1 cellular context compared by ENCODE assay signal in the genomic region with DNA sequence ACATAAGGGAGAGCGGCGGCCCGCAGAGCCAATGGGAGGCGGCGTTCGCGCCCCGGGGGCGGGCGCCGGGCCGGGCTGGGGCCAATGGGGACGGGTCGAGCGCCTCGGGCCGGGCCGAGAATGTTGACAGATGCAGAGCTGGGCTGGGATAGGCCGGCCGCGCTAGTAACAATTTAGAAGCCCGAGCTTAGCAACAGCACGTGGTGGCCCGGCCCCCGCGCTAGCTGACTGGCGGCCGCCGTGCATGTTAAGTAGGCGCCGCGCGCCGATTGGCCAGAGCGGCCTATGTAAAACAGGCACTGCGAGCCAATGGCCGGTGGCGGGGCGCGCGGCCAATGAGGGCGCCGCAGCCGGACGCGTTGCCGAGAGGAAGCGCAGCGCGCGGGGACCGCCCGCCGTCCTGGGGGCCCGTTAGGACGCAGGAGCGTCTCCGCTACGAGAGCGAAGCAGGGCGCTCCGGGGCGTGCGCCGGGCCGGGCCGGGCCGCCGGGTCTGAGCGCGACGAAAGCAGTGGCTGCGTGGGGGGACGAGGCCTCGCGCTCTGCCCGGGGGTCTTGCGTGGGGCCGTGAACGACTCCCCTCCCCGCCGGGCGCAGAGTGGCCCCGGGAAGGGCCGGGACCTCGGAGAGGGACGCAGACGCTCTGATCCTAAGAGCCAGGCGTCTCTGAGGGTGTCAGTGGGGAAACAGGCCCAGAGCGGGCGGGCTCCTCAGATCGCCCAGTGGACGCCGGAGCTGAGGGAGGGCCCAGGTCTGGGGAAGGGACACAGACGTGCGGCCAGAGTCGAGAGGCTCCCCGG.
TF ChIP-seq lines count a peak whose summit lies in the region.

No MANE protein-coding gene starts in this region.

TF ChIP-seq in HepG2, 621 proteins besides CTCF, POLR2A, EP300 and RAD21 (continued from another document and continues in another):
- TF ChIP-seq, protein P1, sequence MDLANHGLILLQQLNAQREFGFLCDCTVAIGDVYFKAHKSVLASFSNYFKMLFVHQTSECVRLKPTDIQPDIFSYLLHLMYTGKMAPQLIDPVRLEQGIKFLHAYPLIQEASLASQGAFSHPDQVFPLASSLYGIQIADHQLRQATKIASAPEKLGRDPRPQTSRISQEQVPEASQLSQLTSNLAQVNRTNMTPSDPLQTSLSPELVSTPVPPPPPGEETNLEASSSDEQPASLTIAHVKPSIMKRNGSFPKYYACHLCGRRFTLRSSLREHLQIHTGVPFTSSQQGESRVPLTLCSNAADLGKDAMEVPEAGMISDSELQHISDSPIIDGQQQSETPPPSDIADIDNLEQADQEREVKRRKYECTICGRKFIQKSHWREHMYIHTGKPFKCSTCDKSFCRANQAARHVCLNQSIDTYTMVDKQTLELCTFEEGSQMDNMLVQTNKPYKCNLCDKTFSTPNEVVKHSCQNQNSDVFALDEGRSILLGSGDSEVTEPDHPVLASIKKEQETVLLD (CRISPR knock-in tag; IDR thresholded peaks at IDR 0.05; ENCODE audit: low read depth): no peak
- TF ChIP-seq FOXA3 (CRISPR knock-in tag; IDR thresholded peaks at IDR 0.05): peak; percentile 21; the same call in 1 of the 2 replicates
- peak; percentile 73 for TF ChIP-seq ZNF547 (CRISPR knock-in tag; IDR thresholded peaks at IDR 0.05)
- TF ChIP-seq ZBTB8A (CRISPR knock-in tag; IDR thresholded peaks at IDR 0.05; ENCODE audit: borderline replicate concordance, low read depth): peak; percentile 75; the same call in 1 of the 2 replicates
- TF ChIP-seq, protein P2, sequence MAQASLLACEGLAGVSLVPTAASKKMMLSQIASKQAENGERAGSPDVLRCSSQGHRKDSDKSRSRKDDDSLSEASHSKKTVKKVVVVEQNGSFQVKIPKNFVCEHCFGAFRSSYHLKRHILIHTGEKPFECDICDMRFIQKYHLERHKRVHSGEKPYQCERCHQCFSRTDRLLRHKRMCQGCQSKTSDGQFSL (CRISPR knock-in tag; IDR thresholded peaks at IDR 0.05): 0 out of 2 replicates have a peak, but pooled peaks have one; percentile 27
- TF ChIP-seq CENPT (CRISPR knock-in tag; IDR thresholded peaks at IDR 0.05; ENCODE audit: low read depth): 0 out of 2 replicates have a peak, but pooled peaks have one; percentile 56
- 0 out of 2 replicates have a peak, but pooled peaks have one; percentile 4 for TF ChIP-seq ZNF790 (CRISPR knock-in tag; IDR thresholded peaks at IDR 0.05; ENCODE audit: borderline replicate concordance)
- peak; percentile 71; the same call in 1 of the 2 replicates for TF ChIP-seq TARDBP (CRISPR knock-in tag; IDR thresholded peaks at IDR 0.05)
- TF ChIP-seq NR2C2 (CRISPR knock-in tag; IDR thresholded peaks at IDR 0.05; ENCODE audit: borderline replicate concordance): peak; percentile 62; the same call in 1 of the 2 replicates
- no peak for TF ChIP-seq ZFP36L2 (CRISPR knock-in tag; IDR thresholded peaks at IDR 0.05)
- TF ChIP-seq, protein P3, sequence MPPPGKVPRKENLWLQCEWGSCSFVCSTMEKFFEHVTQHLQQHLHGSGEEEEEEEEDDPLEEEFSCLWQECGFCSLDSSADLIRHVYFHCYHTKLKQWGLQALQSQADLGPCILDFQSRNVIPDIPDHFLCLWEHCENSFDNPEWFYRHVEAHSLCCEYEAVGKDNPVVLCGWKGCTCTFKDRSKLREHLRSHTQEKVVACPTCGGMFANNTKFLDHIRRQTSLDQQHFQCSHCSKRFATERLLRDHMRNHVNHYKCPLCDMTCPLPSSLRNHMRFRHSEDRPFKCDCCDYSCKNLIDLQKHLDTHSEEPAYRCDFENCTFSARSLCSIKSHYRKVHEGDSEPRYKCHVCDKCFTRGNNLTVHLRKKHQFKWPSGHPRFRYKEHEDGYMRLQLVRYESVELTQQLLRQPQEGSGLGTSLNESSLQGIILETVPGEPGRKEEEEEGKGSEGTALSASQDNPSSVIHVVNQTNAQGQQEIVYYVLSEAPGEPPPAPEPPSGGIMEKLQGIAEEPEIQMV (CRISPR knock-in tag; IDR thresholded peaks at IDR 0.05; ENCODE audit: low read depth): no peak
- peak; percentile 90 for TF ChIP-seq REPIN1 (CRISPR knock-in tag; IDR thresholded peaks at IDR 0.05; ENCODE audit: borderline replicate concordance, low read depth)
- TF ChIP-seq, protein P4, sequence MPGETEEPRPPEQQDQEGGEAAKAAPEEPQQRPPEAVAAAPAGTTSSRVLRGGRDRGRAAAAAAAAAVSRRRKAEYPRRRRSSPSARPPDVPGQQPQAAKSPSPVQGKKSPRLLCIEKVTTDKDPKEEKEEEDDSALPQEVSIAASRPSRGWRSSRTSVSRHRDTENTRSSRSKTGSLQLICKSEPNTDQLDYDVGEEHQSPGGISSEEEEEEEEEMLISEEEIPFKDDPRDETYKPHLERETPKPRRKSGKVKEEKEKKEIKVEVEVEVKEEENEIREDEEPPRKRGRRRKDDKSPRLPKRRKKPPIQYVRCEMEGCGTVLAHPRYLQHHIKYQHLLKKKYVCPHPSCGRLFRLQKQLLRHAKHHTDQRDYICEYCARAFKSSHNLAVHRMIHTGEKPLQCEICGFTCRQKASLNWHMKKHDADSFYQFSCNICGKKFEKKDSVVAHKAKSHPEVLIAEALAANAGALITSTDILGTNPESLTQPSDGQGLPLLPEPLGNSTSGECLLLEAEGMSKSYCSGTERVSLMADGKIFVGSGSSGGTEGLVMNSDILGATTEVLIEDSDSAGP (CRISPR knock-in tag; IDR thresholded peaks at IDR 0.05; ENCODE audit: borderline replicate concordance): peak; percentile 75; the same call in 1 of the 2 replicates
- TF ChIP-seq, protein P5, sequence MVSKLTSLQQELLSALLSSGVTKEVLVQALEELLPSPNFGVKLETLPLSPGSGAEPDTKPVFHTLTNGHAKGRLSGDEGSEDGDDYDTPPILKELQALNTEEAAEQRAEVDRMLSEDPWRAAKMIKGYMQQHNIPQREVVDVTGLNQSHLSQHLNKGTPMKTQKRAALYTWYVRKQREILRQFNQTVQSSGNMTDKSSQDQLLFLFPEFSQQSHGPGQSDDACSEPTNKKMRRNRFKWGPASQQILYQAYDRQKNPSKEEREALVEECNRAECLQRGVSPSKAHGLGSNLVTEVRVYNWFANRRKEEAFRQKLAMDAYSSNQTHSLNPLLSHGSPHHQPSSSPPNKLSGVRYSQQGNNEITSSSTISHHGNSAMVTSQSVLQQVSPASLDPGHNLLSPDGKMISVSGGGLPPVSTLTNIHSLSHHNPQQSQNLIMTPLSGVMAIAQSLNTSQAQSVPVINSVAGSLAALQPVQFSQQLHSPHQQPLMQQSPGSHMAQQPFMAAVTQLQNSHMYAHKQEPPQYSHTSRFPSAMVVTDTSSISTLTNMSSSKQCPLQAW (CRISPR knock-in tag; IDR thresholded peaks at IDR 0.05): peak; percentile 39; the same call in 1 of the 2 replicates
- peak; percentile 96 for TF ChIP-seq SP2 (CRISPR knock-in tag; IDR thresholded peaks at IDR 0.05)
- TF ChIP-seq, protein P6, sequence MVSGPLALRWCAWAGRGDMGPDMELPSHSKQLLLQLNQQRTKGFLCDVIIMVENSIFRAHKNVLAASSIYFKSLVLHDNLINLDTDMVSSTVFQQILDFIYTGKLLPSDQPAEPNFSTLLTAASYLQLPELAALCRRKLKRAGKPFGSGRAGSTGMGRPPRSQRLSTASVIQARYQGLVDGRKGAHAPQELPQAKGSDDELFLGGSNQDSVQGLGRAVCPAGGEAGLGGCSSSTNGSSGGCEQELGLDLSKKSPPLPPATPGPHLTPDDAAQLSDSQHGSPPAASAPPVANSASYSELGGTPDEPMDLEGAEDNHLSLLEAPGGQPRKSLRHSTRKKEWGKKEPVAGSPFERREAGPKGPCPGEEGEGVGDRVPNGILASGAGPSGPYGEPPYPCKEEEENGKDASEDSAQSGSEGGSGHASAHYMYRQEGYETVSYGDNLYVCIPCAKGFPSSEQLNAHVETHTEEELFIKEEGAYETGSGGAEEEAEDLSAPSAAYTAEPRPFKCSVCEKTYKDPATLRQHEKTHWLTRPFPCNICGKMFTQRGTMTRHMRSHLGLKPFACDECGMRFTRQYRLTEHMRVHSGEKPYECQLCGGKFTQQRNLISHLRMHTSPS (CRISPR knock-in tag; IDR thresholded peaks at IDR 0.05; ENCODE audit: low read depth): no peak; the same call in 1 of the 2 replicates
- peak; percentile 32; the same call in 1 of the 2 replicates for TF ChIP-seq ZNF232 (CRISPR knock-in tag; IDR thresholded peaks at IDR 0.05; ENCODE audit: borderline replicate concordance)
- peak; percentile 74 for TF ChIP-seq HDAC1 (CRISPR knock-in tag; IDR thresholded peaks at IDR 0.05)
- TF ChIP-seq ZNF251 (CRISPR knock-in tag; IDR thresholded peaks at IDR 0.05): no peak
- TF ChIP-seq, protein P7, sequence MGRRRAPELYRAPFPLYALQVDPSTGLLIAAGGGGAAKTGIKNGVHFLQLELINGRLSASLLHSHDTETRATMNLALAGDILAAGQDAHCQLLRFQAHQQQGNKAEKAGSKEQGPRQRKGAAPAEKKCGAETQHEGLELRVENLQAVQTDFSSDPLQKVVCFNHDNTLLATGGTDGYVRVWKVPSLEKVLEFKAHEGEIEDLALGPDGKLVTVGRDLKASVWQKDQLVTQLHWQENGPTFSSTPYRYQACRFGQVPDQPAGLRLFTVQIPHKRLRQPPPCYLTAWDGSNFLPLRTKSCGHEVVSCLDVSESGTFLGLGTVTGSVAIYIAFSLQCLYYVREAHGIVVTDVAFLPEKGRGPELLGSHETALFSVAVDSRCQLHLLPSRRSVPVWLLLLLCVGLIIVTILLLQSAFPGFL (CRISPR knock-in tag; IDR thresholded peaks at IDR 0.05): no peak
- peak; percentile 72 for TF ChIP-seq SP4 (CRISPR knock-in tag; IDR thresholded peaks at IDR 0.05)
- TF ChIP-seq, protein P8, sequence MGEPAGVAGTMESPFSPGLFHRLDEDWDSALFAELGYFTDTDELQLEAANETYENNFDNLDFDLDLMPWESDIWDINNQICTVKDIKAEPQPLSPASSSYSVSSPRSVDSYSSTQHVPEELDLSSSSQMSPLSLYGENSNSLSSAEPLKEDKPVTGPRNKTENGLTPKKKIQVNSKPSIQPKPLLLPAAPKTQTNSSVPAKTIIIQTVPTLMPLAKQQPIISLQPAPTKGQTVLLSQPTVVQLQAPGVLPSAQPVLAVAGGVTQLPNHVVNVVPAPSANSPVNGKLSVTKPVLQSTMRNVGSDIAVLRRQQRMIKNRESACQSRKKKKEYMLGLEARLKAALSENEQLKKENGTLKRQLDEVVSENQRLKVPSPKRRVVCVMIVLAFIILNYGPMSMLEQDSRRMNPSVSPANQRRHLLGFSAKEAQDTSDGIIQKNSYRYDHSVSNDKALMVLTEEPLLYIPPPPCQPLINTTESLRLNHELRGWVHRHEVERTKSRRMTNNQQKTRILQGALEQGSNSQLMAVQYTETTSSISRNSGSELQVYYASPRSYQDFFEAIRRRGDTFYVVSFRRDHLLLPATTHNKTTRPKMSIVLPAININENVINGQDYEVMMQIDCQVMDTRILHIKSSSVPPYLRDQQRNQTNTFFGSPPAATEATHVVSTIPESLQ (CRISPR knock-in tag; conservative IDR thresholded peaks at IDR 0.05): 0 out of 2 replicates have a peak, but pooled peaks have one; percentile 38
- no peak for TF ChIP-seq SUZ12 (IDR thresholded peaks at IDR 0.05; ENCODE audit: low read depth, low read length)
- no peak for TF ChIP-seq ZNF850 (CRISPR knock-in tag; conservative IDR thresholded peaks at IDR 0.05)
- no peak for TF ChIP-seq RFX3 (CRISPR knock-in tag; IDR thresholded peaks at IDR 0.05)
- TF ChIP-seq, protein P9, sequence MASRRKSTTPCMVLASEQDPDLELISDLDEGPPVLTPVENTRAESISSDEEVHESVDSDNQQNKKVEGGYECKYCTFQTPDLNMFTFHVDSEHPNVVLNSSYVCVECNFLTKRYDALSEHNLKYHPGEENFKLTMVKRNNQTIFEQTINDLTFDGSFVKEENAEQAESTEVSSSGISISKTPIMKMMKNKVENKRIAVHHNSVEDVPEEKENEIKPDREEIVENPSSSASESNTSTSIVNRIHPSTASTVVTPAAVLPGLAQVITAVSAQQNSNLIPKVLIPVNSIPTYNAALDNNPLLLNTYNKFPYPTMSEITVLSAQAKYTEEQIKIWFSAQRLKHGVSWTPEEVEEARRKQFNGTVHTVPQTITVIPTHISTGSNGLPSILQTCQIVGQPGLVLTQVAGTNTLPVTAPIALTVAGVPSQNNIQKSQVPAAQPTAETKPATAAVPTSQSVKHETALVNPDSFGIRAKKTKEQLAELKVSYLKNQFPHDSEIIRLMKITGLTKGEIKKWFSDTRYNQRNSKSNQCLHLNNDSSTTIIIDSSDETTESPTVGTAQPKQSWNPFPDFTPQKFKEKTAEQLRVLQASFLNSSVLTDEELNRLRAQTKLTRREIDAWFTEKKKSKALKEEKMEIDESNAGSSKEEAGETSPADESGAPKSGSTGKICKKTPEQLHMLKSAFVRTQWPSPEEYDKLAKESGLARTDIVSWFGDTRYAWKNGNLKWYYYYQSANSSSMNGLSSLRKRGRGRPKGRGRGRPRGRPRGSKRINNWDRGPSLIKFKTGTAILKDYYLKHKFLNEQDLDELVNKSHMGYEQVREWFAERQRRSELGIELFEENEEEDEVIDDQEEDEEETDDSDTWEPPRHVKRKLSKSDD (CRISPR knock-in tag; IDR thresholded peaks at IDR 0.05; ENCODE audit: low read depth): peak; percentile 62; the same call in 1 of the 2 replicates
- no peak for TF ChIP-seq ZFP37 (CRISPR knock-in tag; IDR thresholded peaks at IDR 0.05; ENCODE audit: borderline replicate concordance)
- peak; percentile 98 for TF ChIP-seq RFXANK (CRISPR knock-in tag; IDR thresholded peaks at IDR 0.05)
- TF ChIP-seq ZZZ3 (CRISPR knock-in tag; IDR thresholded peaks at IDR 0.05; ENCODE audit: borderline replicate concordance): 0 out of 2 replicates have a peak, but pooled peaks have one; percentile 69
- no peak for TF ChIP-seq ZNF577 (CRISPR knock-in tag; IDR thresholded peaks at IDR 0.05; ENCODE audit: borderline replicate concordance, low read depth)
- TF ChIP-seq MXD4 (CRISPR knock-in tag; IDR thresholded peaks at IDR 0.05): peak; percentile 67
- TF ChIP-seq, protein P10, sequence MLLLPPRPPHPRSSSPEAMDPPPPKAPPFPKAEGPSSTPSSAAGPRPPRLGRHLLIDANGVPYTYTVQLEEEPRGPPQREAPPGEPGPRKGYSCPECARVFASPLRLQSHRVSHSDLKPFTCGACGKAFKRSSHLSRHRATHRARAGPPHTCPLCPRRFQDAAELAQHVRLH (CRISPR knock-in tag; IDR thresholded peaks at IDR 0.05; ENCODE audit: borderline replicate concordance, low read depth): peak; percentile 69; the same call in 1 of the 2 replicates
- peak; percentile 94 for TF ChIP-seq FOXC1 (CRISPR knock-in tag; IDR thresholded peaks at IDR 0.05; ENCODE audit: borderline replicate concordance)
- no peak for TF ChIP-seq KLF11 (CRISPR knock-in tag; IDR thresholded peaks at IDR 0.05)
- peak; percentile 28; the same call in 1 of the 2 replicates for TF ChIP-seq POGZ (CRISPR knock-in tag; IDR thresholded peaks at IDR 0.05)
- TF ChIP-seq, protein P11, sequence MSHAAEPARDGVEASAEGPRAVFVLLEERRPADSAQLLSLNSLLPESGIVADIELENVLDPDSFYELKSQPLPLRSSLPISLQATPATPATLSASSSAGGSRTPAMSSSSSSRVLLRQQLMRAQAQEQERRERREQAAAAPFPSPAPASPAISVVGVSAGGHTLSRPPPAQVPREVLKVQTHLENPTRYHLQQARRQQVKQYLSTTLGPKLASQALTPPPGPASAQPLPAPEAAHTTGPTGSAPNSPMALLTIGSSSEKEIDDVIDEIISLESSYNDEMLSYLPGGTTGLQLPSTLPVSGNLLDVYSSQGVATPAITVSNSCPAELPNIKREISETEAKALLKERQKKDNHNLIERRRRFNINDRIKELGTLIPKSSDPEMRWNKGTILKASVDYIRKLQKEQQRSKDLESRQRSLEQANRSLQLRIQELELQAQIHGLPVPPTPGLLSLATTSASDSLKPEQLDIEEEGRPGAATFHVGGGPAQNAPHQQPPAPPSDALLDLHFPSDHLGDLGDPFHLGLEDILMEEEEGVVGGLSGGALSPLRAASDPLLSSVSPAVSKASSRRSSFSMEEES (CRISPR knock-in tag; IDR thresholded peaks at IDR 0.05): 0 out of 2 replicates have a peak, but pooled peaks have one; percentile 15
- TF ChIP-seq ZFX (CRISPR knock-in tag; IDR thresholded peaks at IDR 0.05; ENCODE audit: low read depth): peak; percentile 98
- TF ChIP-seq ZNF205 (CRISPR knock-in tag; IDR thresholded peaks at IDR 0.05): 0 out of 2 replicates have a peak, but pooled peaks have one; percentile 45
- peak in 1 of 2 experiments; percentile 55; a peak in 1 of 4 replicates for TF ChIP-seq KLF16 (CRISPR knock-in tag; IDR thresholded peaks at IDR 0.05)
